ENCODE assay signal across 31 cellular contexts in genomic region chr15:88938802-88939485, GRCh38. TPM values are rescaled to one million over a fixed set of nuclear protein-coding genes. Genes with fewer than 3 reads are reported as not detected.
DNase-seq lines count a peak whose midpoint lies in the region; ATAC-seq, FAIRE-seq and TF ChIP-seq lines count a peak whose summit lies in the region.
"Had no signal": no experiment of that assay in that cellular context is flagged by ENCODE, and none has a peak within 500 bp of the region (broad histone marks: within the 10 kb centered on the region; RNA-seq: fewer than 3 reads in every experiment).

No MANE protein-coding gene starts in this region.

- H3K36me3 ChIP-seq in CD4-positive, CD25-positive, alpha-beta regulatory T cell (ENCODE audit: control insufficient read depth, insufficient read depth, low read length): no peaks in the 10 kb centered on the region
- H3K36me3 ChIP-seq in HUES48 (ENCODE audit: control insufficient read depth, insufficient read depth, low read length) (no peaks in the 10 kb centered on the region), K562 (ENCODE audit: control insufficient read depth, insufficient read depth, low read length) (no peaks in the 10 kb centered on the region), iPS-20b (ENCODE audit: insufficient read depth, low read depth, low read length) (no peaks in the 10 kb centered on the region), left ventricle myocardium inferior (no peaks in the 10 kb centered on the region)
- H3K36me3 ChIP-seq: esophagus muscularis mucosa, HAP-1, SJCRH30, WERI-Rb-1 had no signal

- peak; percentile 66 for TF ChIP-seq POLR2A in K562 (conservative IDR thresholded peaks at IDR 0.05)

- H3K4me3 ChIP-seq in CD4-positive, CD25-positive, alpha-beta regulatory T cell (ENCODE audit: low read depth, low read length): no peak overlapping the region
- H3K4me3 ChIP-seq in HUES48 (ENCODE audit: low read depth, low read length) (no peak overlapping the region), K562 (no peak overlapping the region), iPS-20b (ENCODE audit: low read length) (no peak overlapping the region), left ventricle myocardium inferior (no peak overlapping the region)
- H3K4me3 ChIP-seq: esophagus muscularis mucosa, HAP-1, lung, SJCRH30, skin epidermis, testis had no signal

- peak overlapping the region in 2 of 3 donors; percentile 27 to 48 for H3K27ac Mint-ChIP-seq in CD4-positive, CD25-positive, alpha-beta regulatory T cell
- H3K27ac Mint-ChIP-seq: activated naive CD8-positive, alpha-beta T cell treated with anti-CD3 and anti-CD28 coated beads for 36 hours; CD4-positive, alpha-beta T cell; nephron progenitor cell had no signal

- H3K9me1 ChIP-seq in K562 (ENCODE audit: control insufficient read depth, insufficient read depth, low read length): no peaks in the 10 kb centered on the region

- in situ Hi-C loops in K562 (cut with MboI): no loop called here

- 31% methylated on average over 15 of the region's 15 CpGs for WGBS in K562 (ENCODE audit: insufficient coverage, low coverage, missing lambda C conversion rate)

- no peak overlapping the region for H3K4me3 Mint-ChIP-seq in CD4-positive, CD25-positive, alpha-beta regulatory T cell
- H3K4me3 Mint-ChIP-seq: activated naive CD8-positive, alpha-beta T cell treated with anti-CD3 and anti-CD28 coated beads for 36 hours; CD4-positive, alpha-beta T cell; nephron progenitor cell had no signal

- peak; percentile 65 for TF ChIP-seq EP300 in K562 (IDR thresholded peaks at IDR 0.05; ENCODE audit: low read length)

- TF ChIP-seq RAD21 in K562 (CRISPR knock-in tag; conservative IDR thresholded peaks at IDR 0.05 in 1 of 2, IDR thresholded peaks at IDR 0.05 in 1 of 2): peak; percentile 66 to 79

- H3K4me2 ChIP-seq in K562 (ENCODE audit: insufficient read depth, low read length): peak overlapping the region; percentile 56

- no peak overlapping the region for H3K9ac ChIP-seq in HUES48 (ENCODE audit: low read depth, low read length)
- peak overlapping the region in 1 of 2 experiments; percentile 23; a peak in 3 of 4 replicates for H3K9ac ChIP-seq in K562 (ENCODE audit: insufficient read depth in 1 of 2, low read depth in 2 of 2, low read length in 2 of 2)
- peak overlapping the region; percentile 24; the same call in 1 of the 2 replicates for H3K9ac ChIP-seq in iPS-20b (ENCODE audit: low read depth, low read length)
- H3K9ac ChIP-seq: parathyroid adenoma had no signal

- no peaks in the 10 kb centered on the region for H3K4me1 ChIP-seq in CD4-positive, CD25-positive, alpha-beta regulatory T cell (ENCODE audit: control insufficient read depth, insufficient read depth, low read length, poor library complexity, severe bottlenecking)
- H3K4me1 ChIP-seq in HUES48 (ENCODE audit: control insufficient read depth, insufficient read depth, low read length) (peaks cover 16% of the 10 kb centered on the region), K562 (replicated peaks in 1 of 2; ENCODE audit: control insufficient read depth in 2 of 2, insufficient read depth in 2 of 2, low read length in 2 of 2) (peaks cover 6 to 20% of the 10 kb centered on the region in 2 experiments; a peak in 4 of 5 replicates), iPS-20b (ENCODE audit: insufficient read depth, low read length) (peaks cover 22% of the 10 kb centered on the region; the same call in 1 of the 2 replicates), left ventricle myocardium inferior (peaks cover 7% of the 10 kb centered on the region)
- H3K4me1 ChIP-seq: parathyroid adenoma, SJCRH30, testis had no signal

- H2AFZ ChIP-seq in K562 (ENCODE audit: low read depth, low read length): peak overlapping the region; percentile 91
- H2AFZ ChIP-seq: parathyroid adenoma had no signal

- peaks cover 0 to 3% (median under 1%) of the 10 kb centered on the region in 4 donors for H3K4me1 Mint-ChIP-seq in CD4-positive, CD25-positive, alpha-beta regulatory T cell

- H3K79me2 ChIP-seq in K562 (ENCODE audit: control insufficient read depth, insufficient read depth, low read length): no peaks in the 10 kb centered on the region
- H3K79me2 ChIP-seq: parathyroid adenoma had no signal

- peak; percentile 84 for FAIRE-seq in K562 (lab: Jason Lieb, UNC)
- FAIRE-seq: A204.1, frontal cortex, GM19239 had no signal

- H3K27me3 Mint-ChIP-seq in CD4-positive, CD25-positive, alpha-beta regulatory T cell: peaks cover 31% of the 10 kb centered on the region

- CTCF ChIA-PET in K562 (lab: Yijun Ruan, JAX; ENCODE audit: low intra/inter-chr PET ratio): no interaction called here

- peaks cover 0 to 1% (median 0%) of the 10 kb centered on the region in 7 donors for H3K9me3 Mint-ChIP-seq in CD4-positive, CD25-positive, alpha-beta regulatory T cell
- H3K9me3 Mint-ChIP-seq: activated naive CD8-positive, alpha-beta T cell treated with anti-CD3 and anti-CD28 coated beads for 36 hours; CD4-positive, alpha-beta T cell had no signal

- DNase-seq in CD4-positive, CD25-positive, alpha-beta regulatory T cell: no peak
- DNase-seq in K562 (ENCODE audit: extremely low read depth in 1 of 4, low spot score in 3 of 4) (peak; percentile 34 to 87 (median 50)), NCI-H1436 (lab: John Stamatoyannopoulos, UW) (no peak), left ventricle myocardium inferior (no peak), mesenteric fat pad (ENCODE audit: low spot score) (no peak), NCI-H2029 treated with DMSO at 0.1 percent for 48 hours (lab: John Stamatoyannopoulos, UW) (no peak)
- DNase-seq: activated CD4-positive, alpha-beta T cell treated with anti-CD3 and anti-CD28 coated beads for 48 hours; activated naive CD8-positive, alpha-beta T cell treated with anti-CD3 and anti-CD28 coated beads for 36 hours; caudate nucleus; CD4-positive, alpha-beta T cell; cortex of kidney; MV-4-11; NCI-H510A treated with DMSO at 0.1 percent for 48 hours; nephron progenitor cell; RPMI8226; SJCRH30; stimulated activated naive CD4-positive, alpha-beta T cell; T1000; testis; WERI-Rb-1 had no signal

- no peaks in the 10 kb centered on the region for H3K36me3 Mint-ChIP-seq in CD4-positive, CD25-positive, alpha-beta regulatory T cell
- H3K36me3 Mint-ChIP-seq: activated naive CD8-positive, alpha-beta T cell treated with anti-CD3 and anti-CD28 coated beads for 36 hours had no signal

- no peaks in the 10 kb centered on the region for H4K20me1 ChIP-seq in K562 (replicated peaks; ENCODE audit: control insufficient read depth, insufficient read depth, low read length)

- BruUV-seq in K562 (replicated peaks; lab: Mats Ljungman, UMichigan): TSS peak; percentile 94

- no peaks in the 10 kb centered on the region for H3K27me3 ChIP-seq in CD4-positive, CD25-positive, alpha-beta regulatory T cell (ENCODE audit: control insufficient read depth, insufficient read depth, low read length)
- H3K27me3 ChIP-seq in HUES48 (ENCODE audit: control insufficient read depth, insufficient read depth, low read length) (no peaks in the 10 kb centered on the region), K562 (ENCODE audit: control insufficient read depth in 2 of 2, insufficient read depth in 2 of 2, low read length in 2 of 2) (no peaks in the 10 kb centered on the region), iPS-20b (ENCODE audit: insufficient read depth, low read length) (no peaks in the 10 kb centered on the region), left ventricle myocardium inferior (ENCODE audit: low read depth) (no peaks in the 10 kb centered on the region)
- H3K27me3 ChIP-seq: esophagus muscularis mucosa, SJCRH30, testis had no signal

- TF ChIP-seq CTCF in K562 (IDR thresholded peaks at IDR 0.05 in 2 of 3, conservative IDR thresholded peaks at IDR 0.05 in 1 of 3; ENCODE audit: insufficient read depth in 2 of 3, low read depth in 1 of 3, low read length in 3 of 3): peak; percentile 59 to 73 (median 70)
- TF ChIP-seq CTCF in left ventricle myocardium inferior (IDR thresholded peaks at IDR 0.05; ENCODE audit: borderline replicate concordance): no peak

- H3K9me3 ChIP-seq in CD4-positive, CD25-positive, alpha-beta regulatory T cell (ENCODE audit: control insufficient read depth in 2 of 2, low read length in 2 of 2): no peaks in the 10 kb centered on the region
- peaks cover 7% of the 10 kb centered on the region for H3K9me3 ChIP-seq in HUES48 (ENCODE audit: control insufficient read depth, insufficient read depth, low read length)
- no peaks in the 10 kb centered on the region; the same call in 1 of the 2 replicates for H3K9me3 ChIP-seq in K562 (replicated peaks; ENCODE audit: control insufficient read depth, insufficient read depth, low read depth, low read length)
- H3K9me3 ChIP-seq in iPS-20b (ENCODE audit: insufficient read depth, low read depth, low read length): peaks cover 6% of the 10 kb centered on the region; the same call in 1 of the 2 replicates
- H3K9me3 ChIP-seq in left ventricle myocardium inferior (replicated peaks): no peaks in the 10 kb centered on the region
- H3K9me3 ChIP-seq: esophagus muscularis mucosa, SJCRH30, testis had no signal

- ATAC-seq in CD4-positive, CD25-positive, alpha-beta regulatory T cell (ENCODE audit: low read depth in 2 of 2): no peak
- peak; percentile 94 for ATAC-seq in K562

- intact Hi-C loops in K562 (cut with micrococcal nuclease) (loop anchor here (2.0 to 5.0 kb wide), 3 partner anchors 34 to 66 kb away; no protein-coding TSS in a partner anchor), left ventricle myocardium inferior (cut with micrococcal nuclease) (no loop called here)

- no peak overlapping the region for H3K27ac ChIP-seq in CD4-positive, CD25-positive, alpha-beta regulatory T cell (ENCODE audit: insufficient read depth, low read length, poor library complexity, severe bottlenecking)
- H3K27ac ChIP-seq in HUES48 (ENCODE audit: low read depth, low read length): peak overlapping the region; percentile 69
- H3K27ac ChIP-seq in K562 (ENCODE audit: extremely low read depth, low read depth, low read length): peak overlapping the region; percentile 71
- peak overlapping the region; percentile 83 for H3K27ac ChIP-seq in iPS-20b (ENCODE audit: low read length)
- no peak overlapping the region for H3K27ac ChIP-seq in left ventricle myocardium inferior (replicated peaks)
- H3K27ac ChIP-seq: esophagus muscularis mucosa, HL-60, parathyroid adenoma, SJCRH30, skin epidermis, testis had no signal

- POLR2A ChIA-PET in K562 (lab: Yijun Ruan, JAX): interaction anchor here (0.6 to 1.9 kb wide), 3 partner anchors 15 to 27 kb away, joined by 4 to 7 read pairs (median 5); no protein-coding TSS in a partner anchor

RNA-seq across cellular contexts. Expression of gene MFGE8, which starts 25.8 kb away (rescaled TPM):
- total RNA-seq in CD4-positive, CD25-positive, alpha-beta regulatory T cell: 149 TPM
- 10 to 100 TPM; 14.0 to 15.4 (median 14.4) TPM for polyA plus RNA-seq in CD4-positive, CD25-positive, alpha-beta regulatory T cell
- total RNA-seq in K562 (2011; cell fraction: chromatin; rRNA removed; ENCODE audit: low replicate concordance): 609 and 1,242 TPM in 2 replicates
- total RNA-seq in K562 (2011; cell fraction: nucleolus; rRNA removed): 770 and 804 TPM in 2 replicates
- total RNA-seq in K562 (2011; cell fraction: nucleoplasm; rRNA removed): 668 and 702 TPM in 2 replicates
- total RNA-seq in K562 (2014; rRNA removed) (62.3 and 73.1 TPM in 2 replicates), K562 (2014; rRNA removed; fragmentation: Illumina TruSeq; extraction: Trizol) (24.9 and 31.3 TPM in 2 replicates), K562 (2015; rRNA removed; fragmentation: Illumina TruSeq; extraction: Trizol) (35.4 and 36.3 TPM in 2 replicates), K562 (2021) (129 and 142 TPM in 2 replicates), left ventricle myocardium inferior (421 TPM), mesenteric fat pad (466 TPM)
- polyA plus RNA-seq in K562 (2011; rRNA removed) (85.1 and 148 TPM in 2 replicates), K562 (2014; fragmentation: Illumina TruSeq; extraction: Trizol) (93.6 and 109 TPM in 2 replicates), K562 (2014; fragmentation: Nextera tagmentation; extraction: Ambion mirVana) (1 to 10 TPM; 2.3 to 3.1 TPM), K562 (2014; rRNA removed) (113 and 119 TPM in 2 replicates)
- 115 and 120 TPM in 2 replicates for polyA plus RNA-seq in K562 (2011; cell fraction: cytosol; rRNA removed)
- 355 and 465 TPM in 2 replicates for polyA plus RNA-seq in K562 (2011; cell fraction: nucleus; rRNA removed)
- 147 and 220 TPM in 2 replicates for polyA plus RNA-seq in K562 (2012)
- 62.6 and 80.1 TPM in 2 replicates for polyA minus RNA-seq in K562 (2011; rRNA and poly(A)+ RNA removed)
- polyA minus RNA-seq in K562 (2011; cell fraction: cytosol; rRNA and poly(A)+ RNA removed): 71.4 and 82.5 TPM in 2 replicates
- 120 and 137 TPM in 2 replicates for polyA minus RNA-seq in K562 (2011; cell fraction: nucleus; rRNA and poly(A)+ RNA removed)

RNA-seq across cellular contexts. Expression of gene HAPLN3, which starts 43.6 kb away (rescaled TPM):
- 251 TPM for total RNA-seq in CD4-positive, CD25-positive, alpha-beta regulatory T cell
- 100 to 1,000 TPM in 1 of 4 donors, 10 to 100 TPM in 3; 76.8 to 108 (median 93.3) TPM for polyA plus RNA-seq in CD4-positive, CD25-positive, alpha-beta regulatory T cell
- 5.6 and 9.6 TPM in 2 replicates for total RNA-seq in K562 (2011; cell fraction: chromatin; rRNA removed; ENCODE audit: low replicate concordance)
- total RNA-seq in K562 (2011; cell fraction: nucleolus; rRNA removed): 6.2 and 6.8 TPM in 2 replicates
- 4.9 and 5.9 TPM in 2 replicates for total RNA-seq in K562 (2011; cell fraction: nucleoplasm; rRNA removed)
- total RNA-seq in K562 (2014; rRNA removed) (1.9 and 2.1 TPM in 2 replicates), K562 (2014; rRNA removed; fragmentation: Illumina TruSeq; extraction: Trizol) (0.35 and 0.36 TPM in 2 replicates), K562 (2015; rRNA removed; fragmentation: Illumina TruSeq; extraction: Trizol) (0.65 and 1.0 TPM in 2 replicates), K562 (2021) (1.9 and 2.4 TPM in 2 replicates), left ventricle myocardium inferior (3.2 TPM), mesenteric fat pad (5.2 TPM)
- polyA plus RNA-seq in K562 (2011; rRNA removed) (0.71 and 2.1 TPM in 2 replicates), K562 (2014; fragmentation: Illumina TruSeq; extraction: Trizol) (0.59 and 1.00 TPM in 2 replicates), K562 (2014; fragmentation: Nextera tagmentation; extraction: Ambion mirVana) (under 1 TPM; 0.04 to 0.06 TPM), K562 (2014; rRNA removed) (2.0 and 3.4 TPM in 2 replicates)
- 1.4 and 2.3 TPM in 2 replicates for polyA plus RNA-seq in K562 (2011; cell fraction: cytosol; rRNA removed)
- polyA plus RNA-seq in K562 (2011; cell fraction: nucleus; rRNA removed): 9.4 and 14.2 TPM in 2 replicates
- 1.6 and 4.0 TPM in 2 replicates for polyA plus RNA-seq in K562 (2012)
- polyA minus RNA-seq in K562 (2011; rRNA and poly(A)+ RNA removed): 0.77 and 0.99 TPM in 2 replicates
- polyA minus RNA-seq in K562 (2011; cell fraction: cytosol; rRNA and poly(A)+ RNA removed): 2.5 TPM in 1 of 2 replicates, not detected in the other
- polyA minus RNA-seq in K562 (2011; cell fraction: nucleus; rRNA and poly(A)+ RNA removed): 1.1 and 1.8 TPM in 2 replicates

Comparison
In these comparisons a context has a peak if more than half of its experiments do, and no peak if none do; other contexts are left out.
1. DNase-seq: peak in K562 (4 of 4); none in CD4-positive, CD25-positive, alpha-beta regulatory T cell (0 of 3), NCI-H1436 (single experiment), left ventricle myocardium inferior (single experiment), mesenteric fat pad (single experiment) and NCI-H2029 treated with DMSO at 0.1 percent for 48 hours (single experiment).
2. H3K27ac ChIP-seq: peak in HUES48 (single experiment), K562 (single experiment) and iPS-20b (single experiment); none in CD4-positive, CD25-positive, alpha-beta regulatory T cell (single experiment) and left ventricle myocardium inferior (single experiment).
3. RNA of gene HAPLN3, which starts 43.6 kb away (total RNA-seq): 251 TPM in CD4-positive, CD25-positive, alpha-beta regulatory T cell (single experiment); 5.2 TPM in mesenteric fat pad (single experiment), 3.2 TPM in left ventricle myocardium inferior (single experiment) and 0.35 to 9.6 TPM in K562; every median in the first group is over 10 times any median in the second.